ENCODE assay signal across 13 cellular contexts in genomic region chr10:66836057-66836456, GRCh38.
DNase-seq lines count a peak whose midpoint lies in the region; ATAC-seq, FAIRE-seq and TF ChIP-seq lines count a peak whose summit lies in the region.
"Had no signal": no experiment of that assay in that cellular context is flagged by ENCODE, and none has a peak within 500 bp of the region (broad histone marks: within the 10 kb centered on the region; RNA-seq: fewer than 3 reads in every experiment).

No MANE protein-coding gene starts in this region.

- peak in 1 of 2 experiments; percentile 27 for DNase-seq in A549 (ENCODE audit: low read depth in 1 of 2, low spot score in 1 of 2)
- peak; percentile 75 for DNase-seq in H4 (ENCODE audit: low spot score)
- peak; percentile 32 for DNase-seq in T1000 (lab: John Stamatoyannopoulos, UW)
- DNase-seq in hepatocyte (ENCODE audit: low spot score), result peak; percentile 65
- no peak for DNase-seq in prostate gland (ENCODE audit: low spot score)
- DNase-seq in stimulated activated naive CD4-positive, alpha-beta T cell treated with Interleukin-2 at 50 U/mL for 16 hours (lab: John Stamatoyannopoulos, UW), result no peak
- DNase-seq: activated CD8-positive, alpha-beta memory T cell treated with anti-CD3 and anti-CD28 coated beads, Interleukin-2, amount 50 U/mL, for 48 hours; NCI-H146; T-helper 9 cell had no signal

- WGBS in A549 (ENCODE audit: missing lambda C conversion rate), result 8% methylated on average over 1 of the region's 1 CpG
- 14% methylated on average over 1 of the region's 1 CpG for WGBS in hepatocyte (ENCODE audit: low lambda C conversion rate, missing lambda C conversion rate)
- WGBS in prostate gland, result 44% methylated on average over 1 of the region's 1 CpG

- ATAC-seq in A549 (peak in 1 of 2 experiments; percentile 30; a peak in 2 of 6 replicates), HG02884 (IDR thresholded peaks at IDR 0.05; ENCODE audit: unreplicated experiment) (no peak), GM21529 (IDR thresholded peaks at IDR 0.05; ENCODE audit: unreplicated experiment) (no peak)

- no peak overlapping the region for H3K27ac ChIP-seq in A549
- H3K27ac ChIP-seq in hepatocyte, result peak overlapping the region; percentile 14
- H3K27ac ChIP-seq in prostate gland, result no peak overlapping the region
- H3K27ac ChIP-seq: HL-60 had no signal

- intact Hi-C loops in prostate gland (cut with DNase I), result no loop called here

- H3K4me1 ChIP-seq in A549 (no peaks in the 10 kb centered on the region), hepatocyte (ENCODE audit: insufficient read depth) (no peaks in the 10 kb centered on the region), prostate gland (replicated peaks) (no peaks in the 10 kb centered on the region)

- no peaks in the 10 kb centered on the region for H3K79me2 ChIP-seq in hepatocyte

- no peak for TF ChIP-seq CTCF in A549 (IDR thresholded peaks at IDR 0.05)
- no peak for TF ChIP-seq CTCF in hepatocyte (IDR thresholded peaks at IDR 0.05; ENCODE audit: poor library complexity)
- TF ChIP-seq CTCF in prostate gland (IDR thresholded peaks at IDR 0.05), result no peak

- CTCF ChIA-PET in A549 (lab: Yijun Ruan, JAX), result no interaction called here

- no peaks in the 10 kb centered on the region for H4K20me1 ChIP-seq in hepatocyte (ENCODE audit: insufficient read depth, poor library complexity, severe bottlenecking)

- no peaks in the 10 kb centered on the region for H3K27me3 ChIP-seq in hepatocyte
- no peaks in the 10 kb centered on the region for H3K27me3 ChIP-seq in prostate gland (replicated peaks; ENCODE audit: insufficient read depth)

- no peaks in the 10 kb centered on the region for H3K36me3 ChIP-seq in hepatocyte (replicated peaks; ENCODE audit: insufficient read depth, low read depth)
- no peaks in the 10 kb centered on the region for H3K36me3 ChIP-seq in prostate gland

- POLR2A ChIA-PET in A549 (lab: Yijun Ruan, JAX), result no interaction called here

- TF ChIP-seq POLR2A in A549 (IDR thresholded peaks at IDR 0.05; ENCODE audit: low read length), result no peak
- TF ChIP-seq POLR2A in prostate gland (IDR thresholded peaks at IDR 0.05), result no peak

- no peak for TF ChIP-seq EP300 in A549 (IDR thresholded peaks at IDR 0.05)

- no peak overlapping the region for H2AFZ ChIP-seq in hepatocyte

- H3K9me3 ChIP-seq in A549 (no peaks in the 10 kb centered on the region), hepatocyte (ENCODE audit: low read depth) (no peaks in the 10 kb centered on the region), prostate gland (no peaks in the 10 kb centered on the region)

- no peak overlapping the region for H3K4me3 ChIP-seq in A549
- no peak overlapping the region for H3K4me3 ChIP-seq in hepatocyte
- no peak overlapping the region for H3K4me3 ChIP-seq in prostate gland

- no peak for FAIRE-seq in A549 (lab: Jason Lieb, UNC)
- FAIRE-seq: GM19239 had no signal

- no peak for TF ChIP-seq RAD21 in A549 (conservative IDR thresholded peaks at IDR 0.05 in 1 of 2, IDR thresholded peaks at IDR 0.05 in 1 of 2)

- H3K4me2 ChIP-seq in A549, result no peak overlapping the region
- H3K4me2 ChIP-seq in hepatocyte, result no peak overlapping the region

- no peaks in the 10 kb centered on the region for H3K9me2 ChIP-seq in hepatocyte (replicated peaks; ENCODE audit: insufficient read depth)

TF ChIP-seq in A549, 52 proteins besides CTCF, POLR2A, EP300 and RAD21:
- TF ChIP-seq MAFK (IDR thresholded peaks at IDR 0.05; ENCODE audit: partially characterized antibody) (peak; percentile 18), BCL3 (IDR thresholded peaks at IDR 0.05) (no peak)

Comparison
In these comparisons a context has a peak if more than half of its experiments do, and no peak if none do; other contexts are left out.
1. DNase-seq: peak in H4 (single experiment), T1000 (single experiment) and hepatocyte (single experiment); none in prostate gland (single experiment) and stimulated activated naive CD4-positive, alpha-beta T cell treated with Interleukin-2 at 50 U/mL for 16 hours (single experiment).